In the genomic region with DNA sequence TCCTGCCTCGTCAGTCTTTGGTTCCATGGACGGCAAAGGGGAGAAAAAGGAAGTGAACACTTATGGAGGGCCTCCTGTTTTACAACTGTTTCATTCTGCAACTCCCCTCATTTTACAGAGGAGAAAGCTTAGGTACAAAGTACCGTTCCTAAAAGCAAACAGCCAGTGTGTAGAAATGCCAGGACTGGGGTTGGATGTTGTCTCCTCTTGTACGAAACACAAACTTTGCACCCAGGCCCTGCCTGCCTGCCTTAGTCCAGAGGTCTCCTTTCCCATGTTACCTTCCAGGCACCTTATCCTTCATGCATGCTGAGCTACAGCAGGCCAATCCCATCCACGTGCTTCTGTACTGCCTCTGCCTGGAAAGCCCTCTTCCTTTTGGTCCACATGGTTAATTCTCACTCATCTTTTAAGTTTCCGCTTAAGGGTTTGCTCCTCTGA, we compare ENCODE assay signal across 12 cellular contexts.
A peak's percentile ranks its signal among the peaks of the same experiment; 100 is the strongest.
DNase-seq lines count a peak whose midpoint lies in the region; ATAC-seq and TF ChIP-seq lines count a peak whose summit lies in the region.
"Had no signal": no experiment of that assay in that cellular context is flagged by ENCODE, and none has a peak within 500 bp of the region (broad histone marks: within the 10 kb centered on the region; RNA-seq: fewer than 3 reads in every experiment).

No MANE protein-coding gene starts in this region.

- H3K9ac ChIP-seq in OCI-LY3 (ENCODE audit: low read length) = peak overlapping the region; percentile 55; the same call in 1 of the 2 replicates
- H3K9ac ChIP-seq: GM23248 had no signal

- no peaks in the 10 kb centered on the region for H3K36me3 ChIP-seq in OCI-LY3 (replicated peaks; ENCODE audit: low read depth, low read length)
- H3K36me3 ChIP-seq in upper lobe of left lung = no peaks in the 10 kb centered on the region

- H3K79me2 ChIP-seq in OCI-LY3 (ENCODE audit: low read length) = no peaks in the 10 kb centered on the region

- H3K4me1 Mint-ChIP-seq in activated naive CD4-positive, alpha-beta T cell treated with anti-CD3 and anti-CD28 coated beads, Interleukin-2, amount 10 ng/mL, durations not matched to agents 7 days and 5 days = peaks cover 55% of the 10 kb centered on the region
- peaks cover 43% of the 10 kb centered on the region for H3K4me1 Mint-ChIP-seq in endothelial cell (ENCODE audit: unreplicated experiment)
- H3K4me1 Mint-ChIP-seq: nephron had no signal

- no peak for TF ChIP-seq EP300 in upper lobe of left lung (IDR thresholded peaks at IDR 0.05)

- CTCF ChIA-PET in activated naive CD4-positive, alpha-beta T cell treated with anti-CD3 and anti-CD28 coated beads, Interleukin-2, amount 10 ng/mL, durations not matched to agents 7 days and 5 days (lab: Charles Lee) = interaction anchor here (0.8 to 1.0 kb wide), 4 partner anchors 15 to 50 kb away, joined by 3 to 4 read pairs (median 3); no protein-coding TSS in a partner anchor

- H3K36me3 Mint-ChIP-seq in activated naive CD4-positive, alpha-beta T cell treated with anti-CD3 and anti-CD28 coated beads, Interleukin-2, amount 10 ng/mL, durations not matched to agents 7 days and 5 days = peaks cover 10% of the 10 kb centered on the region
- peaks cover 4% of the 10 kb centered on the region for H3K36me3 Mint-ChIP-seq in endothelial cell (ENCODE audit: low read depth, unreplicated experiment)

- TF ChIP-seq POLR2A in upper lobe of left lung (IDR thresholded peaks at IDR 0.05) = no peak

- no peaks in the 10 kb centered on the region for H3K27me3 Mint-ChIP-seq in activated naive CD4-positive, alpha-beta T cell treated with anti-CD3 and anti-CD28 coated beads, Interleukin-2, amount 10 ng/mL, durations not matched to agents 7 days and 5 days
- H3K27me3 Mint-ChIP-seq in endothelial cell (ENCODE audit: unreplicated experiment) = peaks cover 2% of the 10 kb centered on the region

- WGBS in upper lobe of left lung, 2 donors = 67 to 77% methylated on average over 6 of the region's 6 CpGs

- H3K27ac Mint-ChIP-seq in activated naive CD4-positive, alpha-beta T cell treated with anti-CD3 and anti-CD28 coated beads, Interleukin-2, amount 10 ng/mL, durations not matched to agents 7 days and 5 days = peak overlapping the region; percentile 99
- peak overlapping the region; percentile 53 for H3K27ac Mint-ChIP-seq in endothelial cell (ENCODE audit: unreplicated experiment)
- H3K27ac Mint-ChIP-seq: nephron had no signal

- ATAC-seq in upper lobe of left lung (ENCODE audit: low FRiP score in 2 of 2) = peak in 1 of 2 donors; percentile 22
- ATAC-seq in GM19467 (IDR thresholded peaks at IDR 0.05; ENCODE audit: unreplicated experiment) = no peak
- ATAC-seq in HG03045 (IDR thresholded peaks at IDR 0.05; ENCODE audit: unreplicated experiment) = no peak

- H3K9me3 Mint-ChIP-seq in activated naive CD4-positive, alpha-beta T cell treated with anti-CD3 and anti-CD28 coated beads, Interleukin-2, amount 10 ng/mL, durations not matched to agents 7 days and 5 days = peaks cover 2% of the 10 kb centered on the region
- H3K9me3 Mint-ChIP-seq in endothelial cell (ENCODE audit: unreplicated experiment) = no peaks in the 10 kb centered on the region
- H3K9me3 Mint-ChIP-seq: nephron had no signal

- H3K27me3 ChIP-seq in OCI-LY3 (ENCODE audit: low read depth, low read length) (no peaks in the 10 kb centered on the region), upper lobe of left lung (no peaks in the 10 kb centered on the region)

- TF ChIP-seq CTCF in OCI-LY3 (IDR thresholded peaks at IDR 0.05; ENCODE audit: low read depth, low read length) (no peak), endothelial cell (IDR thresholded peaks at IDR 0.05; ENCODE audit: unreplicated experiment) (no peak), upper lobe of left lung (IDR thresholded peaks at IDR 0.05) (no peak)

- H3K4me2 ChIP-seq in OCI-LY3 (ENCODE audit: low read length) = peak overlapping the region; percentile 91

- H4K20me1 ChIP-seq in OCI-LY3 (ENCODE audit: insufficient read depth, low read length) = no peaks in the 10 kb centered on the region

- peak overlapping the region; percentile 52 for H3K4me3 Mint-ChIP-seq in activated naive CD4-positive, alpha-beta T cell treated with anti-CD3 and anti-CD28 coated beads, Interleukin-2, amount 10 ng/mL, durations not matched to agents 7 days and 5 days
- H3K4me3 Mint-ChIP-seq in endothelial cell (ENCODE audit: unreplicated experiment) = no peak overlapping the region
- H3K4me3 Mint-ChIP-seq: nephron had no signal

- no peak overlapping the region for H2AFZ ChIP-seq in OCI-LY3 (ENCODE audit: low read depth, low read length)
- H2AFZ ChIP-seq: GM23248 had no signal

- H3K4me1 ChIP-seq in OCI-LY3 (ENCODE audit: low read length) (peaks cover 46% of the 10 kb centered on the region), upper lobe of left lung (peaks cover 7 to 22% (median 12%) of the 10 kb centered on the region in 4 donors)
- H3K4me1 ChIP-seq: Caco-2 had no signal

- DNase-seq in activated naive CD4-positive, alpha-beta T cell treated with anti-CD3 and anti-CD28 coated beads, Interleukin-2, amount 10 ng/mL, durations not matched to agents 7 days and 5 days = no peak
- DNase-seq in activated naive CD4-positive, alpha-beta T cell treated with anti-CD3 and anti-CD28 coated beads, Interleukin-2, amount 50 U/mL, for 16 hours = no peak
- DNase-seq in endothelial cell (ENCODE audit: low spot score) = no peak
- DNase-seq in upper lobe of left lung = no peak
- DNase-seq in NCI-H524 treated with DMSO at 0.1 percent for 48 hours (lab: John Stamatoyannopoulos, UW) = no peak
- DNase-seq: GM23248, NCI-H1048 had no signal

- H3K9me3 ChIP-seq in OCI-LY3 (ENCODE audit: insufficient read depth, low read length) = no peaks in the 10 kb centered on the region
- H3K9me3 ChIP-seq in upper lobe of left lung = no peaks in the 10 kb centered on the region
- H3K9me3 ChIP-seq: Caco-2 had no signal

- peak overlapping the region; percentile 72 for H3K4me3 ChIP-seq in OCI-LY3 (ENCODE audit: low read length)
- no peak overlapping the region for H3K4me3 ChIP-seq in upper lobe of left lung
- H3K4me3 ChIP-seq: GM23248 had no signal

- peak overlapping the region; percentile 74 for H3K27ac ChIP-seq in OCI-LY3 (ENCODE audit: low read length)
- H3K27ac ChIP-seq in upper lobe of left lung = peak overlapping the region in 3 of 4 donors; percentile 36 to 62 (median 58)
- H3K27ac ChIP-seq: GM23248 had no signal
